9 cellular contexts compared by ENCODE assay signal in the genomic region with DNA sequence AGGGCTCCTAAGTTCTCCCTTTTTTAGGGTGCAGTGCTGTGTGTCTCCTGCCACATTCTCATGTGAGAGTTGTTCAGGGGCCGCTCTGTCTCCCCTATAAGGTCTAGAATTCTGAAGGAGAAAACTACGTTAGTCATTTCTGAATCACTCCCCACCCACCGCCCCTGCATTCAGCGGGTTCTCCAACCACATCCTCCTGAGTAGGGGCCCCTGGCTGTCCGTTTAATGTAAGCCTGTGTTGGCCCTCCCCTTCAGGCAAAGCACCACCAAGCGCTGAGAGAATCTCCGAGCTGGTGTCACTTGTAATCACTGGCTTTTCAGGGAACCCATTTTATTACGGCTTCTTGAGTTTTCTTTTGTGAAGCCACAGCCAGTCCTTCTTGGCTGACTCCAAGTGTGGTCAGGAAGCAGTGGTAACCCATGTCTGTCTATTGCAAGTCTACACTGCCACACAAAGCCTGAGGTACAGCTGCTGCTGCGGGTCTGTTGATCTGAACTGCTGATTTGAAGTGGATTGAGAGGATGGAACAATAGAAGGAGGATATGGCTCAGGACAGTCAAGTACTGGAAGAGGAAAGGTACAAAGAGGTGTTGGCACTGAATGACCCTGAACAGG. TPM values are rescaled to one million over a fixed set of nuclear protein-coding genes. Genes with fewer than 3 reads are reported as not detected.
DNase-seq lines count a peak whose midpoint lies in the region; ATAC-seq, FAIRE-seq and TF ChIP-seq lines count a peak whose summit lies in the region.
"Had no signal": no experiment of that assay in that cellular context is flagged by ENCODE, and none has a peak within 500 bp of the region (broad histone marks: within the 10 kb centered on the region; RNA-seq: fewer than 3 reads in every experiment).

No MANE protein-coding gene starts in this region.

- H3K4me3 Mint-ChIP-seq in astrocyte (ENCODE audit: unreplicated experiment), result no peak overlapping the region

- no peaks in the 10 kb centered on the region for H3K27me3 ChIP-seq in SJSA1 (replicated peaks)
- H3K27me3 ChIP-seq in astrocyte (ENCODE audit: insufficient read depth, low read length), result no peaks in the 10 kb centered on the region

- H3K36me3 ChIP-seq in SJSA1 (no peaks in the 10 kb centered on the region), astrocyte (ENCODE audit: insufficient read depth, low read length) (no peaks in the 10 kb centered on the region)

- H3K27me3 Mint-ChIP-seq in astrocyte (ENCODE audit: low read depth, unreplicated experiment), result peaks cover 2% of the 10 kb centered on the region

- H3K79me2 ChIP-seq in astrocyte (ENCODE audit: insufficient read depth, low read length), result peaks cover 7% of the 10 kb centered on the region

- peak overlapping the region; percentile 72 for H3K9ac ChIP-seq in astrocyte (ENCODE audit: low read length)
- H3K9ac ChIP-seq: KMS-11 had no signal

- DNase-seq in SJSA1 (ENCODE audit: low read depth in 1 of 2, low spot score in 2 of 2) (peak; percentile 31 to 56), astrocyte (ENCODE audit: low read depth) (peak; percentile 81), iPS-NIHi11 (ENCODE audit: low spot score) (no peak), NCI-H1930 (lab: John Stamatoyannopoulos, UW) (no peak), mucosa of gallbladder (ENCODE audit: low spot score) (no peak)
- DNase-seq in stimulated activated CD8-positive, alpha-beta memory T cell treated with anti-CD3 and anti-CD28 coated beads, Interleukin-4, amount 100 ng/mL, for 48 hours, result peak; percentile 91

- H3K27ac ChIP-seq in SJSA1 (no peak overlapping the region), astrocyte (ENCODE audit: low read depth, low read length) (peak overlapping the region; percentile 84)
- H3K27ac ChIP-seq: KMS-11 had no signal

- peaks cover 18% of the 10 kb centered on the region for H3K9me3 Mint-ChIP-seq in astrocyte (ENCODE audit: unreplicated experiment)

- ATAC-seq in GM18861 (IDR thresholded peaks at IDR 0.05; ENCODE audit: unreplicated experiment) (peak; percentile 71), HG03025 (IDR thresholded peaks at IDR 0.05; ENCODE audit: low FRiP score, unreplicated experiment) (peak; percentile 70)

- no peak for TF ChIP-seq CTCF in astrocyte (IDR thresholded peaks at IDR 0.05; ENCODE audit: insufficient read depth, low read depth, low read length)

- H3K4me3 ChIP-seq in SJSA1, result no peak overlapping the region
- H3K4me3 ChIP-seq in astrocyte (ENCODE audit: insufficient read depth, low read depth, low read length), result peak overlapping the region; percentile 57

- no peak for FAIRE-seq in astrocyte (lab: Jason Lieb, UNC)

- peak overlapping the region; percentile 47 for H3K27ac Mint-ChIP-seq in astrocyte (ENCODE audit: unreplicated experiment)

- H3K4me1 ChIP-seq in SJSA1 (replicated peaks) (peaks cover 17% of the 10 kb centered on the region), astrocyte (ENCODE audit: insufficient read depth, low read length) (peaks cover 38% of the 10 kb centered on the region)

- peak overlapping the region; percentile 74 for H2AFZ ChIP-seq in astrocyte (ENCODE audit: low read depth, low read length)

- peaks cover 9% of the 10 kb centered on the region for H3K36me3 Mint-ChIP-seq in astrocyte (ENCODE audit: low read depth, unreplicated experiment)

- no peaks in the 10 kb centered on the region for H4K20me1 ChIP-seq in astrocyte (ENCODE audit: insufficient read depth, low read length)

- peaks cover 12% of the 10 kb centered on the region for H3K4me1 Mint-ChIP-seq in astrocyte (ENCODE audit: low read depth, unreplicated experiment)

- peaks cover under 1% of the 10 kb centered on the region; the same call in 1 of the 2 replicates for H3K9me3 ChIP-seq in SJSA1 (replicated peaks)
- H3K9me3 ChIP-seq in astrocyte (ENCODE audit: insufficient read depth, low read depth, low read length), result peaks cover 2% of the 10 kb centered on the region

- H3K4me2 ChIP-seq in astrocyte (ENCODE audit: low read length), result peak overlapping the region; percentile 88
- H3K4me2 ChIP-seq: KMS-11 had no signal

RNA-seq across cellular contexts. Expression of a gene that starts 16.9 kb away (rescaled TPM):
- not detected in 2 replicates for total RNA-seq in SJSA1 (2014; rRNA removed; shearing (Covaris generic))
- not detected in 2 replicates for total RNA-seq in astrocyte
- total RNA-seq in mucosa of gallbladder, result not detected

RNA-seq across cellular contexts. Expression of a gene that starts 56.1 kb away (rescaled TPM):
- 26.6 and 34.9 TPM in 2 replicates for total RNA-seq in SJSA1 (2014; rRNA removed; shearing (Covaris generic))
- total RNA-seq in astrocyte, result 7.8 and 9.5 TPM in 2 replicates
- 10.2 TPM for total RNA-seq in mucosa of gallbladder

Comparison
In these comparisons a context has a peak if more than half of its experiments do, and no peak if none do; other contexts are left out.
1. DNase-seq: peak in SJSA1 (2 of 2), astrocyte (single experiment) and stimulated activated CD8-positive, alpha-beta memory T cell treated with anti-CD3 and anti-CD28 coated beads, Interleukin-4, amount 100 ng/mL, for 48 hours (single experiment); none in iPS-NIHi11 (single experiment), NCI-H1930 (0 of 2) and mucosa of gallbladder (single experiment).